In genomic region chr9:21998026-21998425, GRCh38 we compare ENCODE assay signal across 19 cellular contexts. TPM values are rescaled to one million over a fixed set of nuclear protein-coding genes. Genes with fewer than 3 reads are reported as not detected.
DNase-seq lines count a peak whose midpoint lies in the region; ATAC-seq, FAIRE-seq and TF ChIP-seq lines count a peak whose summit lies in the region.
"Had no signal": no experiment of that assay in that cellular context is flagged by ENCODE, and none has a peak within 500 bp of the region (broad histone marks: within the 10 kb centered on the region; RNA-seq: fewer than 3 reads in every experiment).

No MANE protein-coding gene starts in this region.

- peak overlapping the region; percentile 83 for H3K4me2 ChIP-seq in Karpas-422 (ENCODE audit: low read depth, low read length, poor library complexity, severe bottlenecking)
- H3K4me2 ChIP-seq in astrocyte (ENCODE audit: low read length) = peak overlapping the region; percentile 14
- H3K4me2 ChIP-seq: A549 had no signal

- no peak overlapping the region for H3K4me3 Mint-ChIP-seq in astrocyte (ENCODE audit: unreplicated experiment)
- H3K4me3 Mint-ChIP-seq: CD8-positive, alpha-beta T cell; HFFc6 had no signal

- FAIRE-seq in astrocyte (lab: Jason Lieb, UNC) (no peak), D721Med (lab: Jason Lieb, UNC) (no peak)
- FAIRE-seq: A549, GM19239, HTR-8/SVneo, K562 had no signal

- POLR2A ChIA-PET in HEK293 (lab: Yijun Ruan, JAX) = interaction anchor here (7.6 kb wide), 1 partner anchor 10 kb away, joined by 156 read pairs; the partner anchor contains the start of gene CDKN2B

- H3K9ac ChIP-seq in Karpas-422 (ENCODE audit: low read length) (no peak overlapping the region), astrocyte (ENCODE audit: low read length) (no peak overlapping the region)
- H3K9ac ChIP-seq: GM23248 had no signal

- peak overlapping the region; percentile 8; the same call in 1 of the 2 replicates for H3K4me3 ChIP-seq in HEK293 (ENCODE audit: low read depth, low read length)
- H3K4me3 ChIP-seq in Karpas-422 (ENCODE audit: low read length) = no peak overlapping the region
- no peak overlapping the region for H3K4me3 ChIP-seq in astrocyte (ENCODE audit: insufficient read depth, low read depth, low read length)
- H3K4me3 ChIP-seq in H7 (ENCODE audit: insufficient read depth, low read depth, low read length) = no peak overlapping the region
- H3K4me3 ChIP-seq: A549, GM23248, HAP-1, K562 had no signal

- ATAC-seq in GM21381 (IDR thresholded peaks at IDR 0.05; ENCODE audit: unreplicated experiment) = no peak
- ATAC-seq: A549; CD8-positive, alpha-beta T cell; K562 had no signal

- CTCF ChIA-PET in HEK293 (lab: Yijun Ruan, JAX) = interaction anchor here (0.6 to 4.3 kb wide), 4 partner anchors 10 to 192 kb away, joined by 3 to 29 read pairs (median 4); partner anchors contain the start of gene CDKN2B

- peaks cover 85% of the 10 kb centered on the region for H3K79me2 ChIP-seq in Karpas-422 (ENCODE audit: low read length)
- peaks cover 82% of the 10 kb centered on the region for H3K79me2 ChIP-seq in astrocyte (ENCODE audit: insufficient read depth, low read length)

- TF ChIP-seq CTCF in HEK293 (tag by site-specific recombination; IDR thresholded peaks at IDR 0.05) = no peak
- TF ChIP-seq CTCF in astrocyte (IDR thresholded peaks at IDR 0.05; ENCODE audit: insufficient read depth, low read depth, low read length) = no peak
- no peak for TF ChIP-seq CTCF in D721Med (IDR thresholded peaks at IDR 0.05; ENCODE audit: insufficient read depth, missing control alignments)

- H3K36me3 Mint-ChIP-seq in astrocyte (ENCODE audit: low read depth, unreplicated experiment) = no peaks in the 10 kb centered on the region

- peaks cover 14% of the 10 kb centered on the region; the same call in 1 of the 2 replicates for H3K4me1 ChIP-seq in HEK293 (ENCODE audit: control insufficient read depth, insufficient read depth, low read length)
- H3K4me1 ChIP-seq in Karpas-422 (ENCODE audit: low read length) = peaks cover 57% of the 10 kb centered on the region
- H3K4me1 ChIP-seq in astrocyte (ENCODE audit: insufficient read depth, low read length) = peaks cover 22% of the 10 kb centered on the region
- H3K4me1 ChIP-seq: A549, BE2C had no signal

- H3K9me3 ChIP-seq in HEK293 (ENCODE audit: control insufficient read depth, insufficient read depth, low read depth, low read length) (no peaks in the 10 kb centered on the region), Karpas-422 (ENCODE audit: low read length) (no peaks in the 10 kb centered on the region), astrocyte (ENCODE audit: insufficient read depth, low read depth, low read length) (no peaks in the 10 kb centered on the region)
- H3K9me3 ChIP-seq: A549, BE2C, HAP-1 had no signal

- H3K36me3 ChIP-seq in HEK293 (ENCODE audit: control insufficient read depth in 2 of 2, insufficient read depth in 1 of 2, low read length in 2 of 2) (no peaks in the 10 kb centered on the region; a peak in 1 of 3 replicates), Karpas-422 (ENCODE audit: insufficient read depth, low read length) (no peaks in the 10 kb centered on the region), astrocyte (ENCODE audit: insufficient read depth, low read length) (peaks cover 2% of the 10 kb centered on the region), H7 (replicated peaks; ENCODE audit: control insufficient read depth, insufficient read depth, low read length) (no peaks in the 10 kb centered on the region)
- H3K36me3 ChIP-seq: BE2C, HAP-1 had no signal

- H4K20me1 ChIP-seq in Karpas-422 (ENCODE audit: insufficient read depth, low read depth, low read length) (no peaks in the 10 kb centered on the region), astrocyte (ENCODE audit: insufficient read depth, low read length) (peaks cover 11% of the 10 kb centered on the region)

- DNase-seq in Karpas-422 (no peak), astrocyte (ENCODE audit: low read depth) (no peak), NCI-H1048 (lab: John Stamatoyannopoulos, UW) (no peak), H7 (no peak), D721Med (ENCODE audit: insufficient read length, low spot score) (no peak)
- DNase-seq: BE2C; CD8-positive, alpha-beta T cell; COR-L47; GF-D8; GM23248; HFFc6 had no signal

- H3K27ac ChIP-seq in HEK293 (ENCODE audit: extremely low read depth, low read depth, low read length) (no peak overlapping the region), Karpas-422 (ENCODE audit: low read length) (no peak overlapping the region), astrocyte (ENCODE audit: low read depth, low read length) (no peak overlapping the region)
- H3K27ac ChIP-seq: A549, C4-2B, GM23248 had no signal

- H3K27me3 Mint-ChIP-seq in astrocyte (ENCODE audit: low read depth, unreplicated experiment) = peaks cover 2% of the 10 kb centered on the region

- peaks cover 23% of the 10 kb centered on the region for H3K4me1 Mint-ChIP-seq in astrocyte (ENCODE audit: low read depth, unreplicated experiment)

- H3K27me3 ChIP-seq in Karpas-422 (ENCODE audit: low read length) = no peaks in the 10 kb centered on the region
- no peaks in the 10 kb centered on the region for H3K27me3 ChIP-seq in astrocyte (ENCODE audit: insufficient read depth, low read length)
- peaks cover 72% of the 10 kb centered on the region for H3K27me3 ChIP-seq in H7 (ENCODE audit: control insufficient read depth, insufficient read depth, low read length)
- H3K27me3 ChIP-seq: BE2C had no signal

- H2AFZ ChIP-seq in Karpas-422 (ENCODE audit: low read length) = no peak overlapping the region
- no peak overlapping the region for H2AFZ ChIP-seq in astrocyte (ENCODE audit: low read depth, low read length)
- H2AFZ ChIP-seq: GM23248 had no signal

- H3K9me2 ChIP-seq in Karpas-422 (replicated peaks; ENCODE audit: insufficient read depth, low read length) = no peaks in the 10 kb centered on the region

- no peaks in the 10 kb centered on the region for H3K9me3 Mint-ChIP-seq in astrocyte (ENCODE audit: unreplicated experiment)
- H3K9me3 Mint-ChIP-seq: CD8-positive, alpha-beta T cell; HFFc6 had no signal

- no peak overlapping the region for H3K27ac Mint-ChIP-seq in astrocyte (ENCODE audit: unreplicated experiment)
- H3K27ac Mint-ChIP-seq: CD8-positive, alpha-beta T cell; HFFc6 had no signal

TF ChIP-seq in HEK293, 187 proteins besides CTCF, POLR2A, EP300 and RAD21:
- TF ChIP-seq ZNF433 (tag by site-specific recombination; IDR thresholded peaks at IDR 0.05; ENCODE audit: low read depth) = no peak
- no peak for TF ChIP-seq PRDM1 (tag by site-specific recombination; IDR thresholded peaks at IDR 0.05)
- TF ChIP-seq ZNF626 (tag by site-specific recombination; IDR thresholded peaks at IDR 0.05) = no peak
- TF ChIP-seq ZNF571 (tag by site-specific recombination; IDR thresholded peaks at IDR 0.05) = no peak
- TF ChIP-seq ZNF292 (tag by site-specific recombination; IDR thresholded peaks at IDR 0.05; ENCODE audit: borderline replicate concordance, low read depth) = no peak
- no peak for TF ChIP-seq BCL11B (tag by site-specific recombination; IDR thresholded peaks at IDR 0.05; ENCODE audit: low read depth)
- TF ChIP-seq PRDM4 (tag by site-specific recombination; IDR thresholded peaks at IDR 0.05) = no peak

RNA-seq across cellular contexts. Expression of gene CDKN2B-AS1, which starts 3.4 kb away (rescaled TPM):
- 14.5 and 35.3 TPM in 2 replicates for total RNA-seq in Karpas-422 (2014; rRNA removed; shearing (Covaris generic); ENCODE audit: low replicate concordance)
- total RNA-seq in astrocyte = 2.3 TPM in 2 replicates
- total RNA-seq in H7 (2014; rRNA removed; shearing (Covaris generic)) = 0.07 TPM in 1 of 2 replicates, not detected in the other
- total RNA-seq: K562 had no signal

RNA-seq across cellular contexts. Expression of gene CDKN2A, which starts 3.8 kb away (rescaled TPM):
- 88.7 and 254 TPM in 2 replicates for total RNA-seq in Karpas-422 (2014; rRNA removed; shearing (Covaris generic); ENCODE audit: low replicate concordance)
- total RNA-seq in astrocyte = 71.6 and 81.4 TPM in 2 replicates
- total RNA-seq in H7 (2014; rRNA removed; shearing (Covaris generic)) = not detected in 2 replicates
- total RNA-seq: K562 had no signal

RNA-seq across cellular contexts. Expression of gene CDKN2B, which starts 11.1 kb away (rescaled TPM):
- total RNA-seq in Karpas-422 (2014; rRNA removed; shearing (Covaris generic); ENCODE audit: low replicate concordance) = 2.0 and 4.3 TPM in 2 replicates
- 306 and 314 TPM in 2 replicates for total RNA-seq in astrocyte
- 0.76 TPM in 1 of 2 replicates, not detected in the other for total RNA-seq in H7 (2014; rRNA removed; shearing (Covaris generic))
- total RNA-seq: CD8-positive, alpha-beta T cell; K562 had no signal

Comparison
In these comparisons a context has a peak if more than half of its experiments do, and no peak if none do; other contexts are left out.
1. RNA of gene CDKN2A, which starts 3.8 kb away (total RNA-seq): 88.7 to 254 TPM in Karpas-422 and 71.6 to 81.4 TPM in astrocyte; not detected in H7; every median in the first group is over 10 times any median in the second.
2. RNA of gene CDKN2B, which starts 11.1 kb away (total RNA-seq): 306 to 314 TPM in astrocyte; 2.0 to 4.3 TPM in Karpas-422 and 0.76 TPM in H7; every median in the first group is over 10 times any median in the second.